ENCODE assay signal across 1 cellular context in the genomic region with DNA sequence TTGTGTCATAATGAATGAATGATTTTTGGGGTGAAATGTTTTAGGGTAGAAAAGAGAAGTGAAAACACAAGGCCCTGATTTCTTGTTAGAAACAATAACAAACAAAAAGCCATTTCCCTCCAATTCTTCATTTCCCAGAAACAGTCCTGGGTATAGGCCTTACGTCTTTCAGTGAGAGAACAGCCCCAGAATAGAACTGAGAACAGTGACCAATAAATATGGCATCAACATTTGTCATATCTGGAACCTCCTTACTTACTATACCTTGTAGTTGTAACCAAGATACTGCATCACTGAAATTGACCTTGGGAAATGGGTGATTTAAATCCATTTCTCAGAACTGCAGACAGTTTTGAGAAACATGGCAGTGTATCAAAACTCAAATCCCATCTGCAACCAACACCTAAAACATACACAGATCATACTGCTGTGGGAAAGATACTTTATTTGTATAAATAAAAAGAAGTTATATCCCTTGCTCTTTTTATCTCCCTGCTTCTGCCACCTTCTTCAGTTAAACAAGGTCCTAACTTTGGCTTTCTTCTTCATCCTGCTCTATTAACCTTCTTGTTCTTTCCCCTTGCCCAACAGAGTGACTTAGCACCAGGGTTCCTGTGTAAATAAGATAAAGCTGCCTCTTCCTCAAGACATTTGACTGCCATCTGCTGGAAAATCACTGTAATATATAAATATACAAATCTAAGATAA.
TF ChIP-seq lines count a peak whose summit lies in the region.

No MANE protein-coding gene starts in this region.

TF ChIP-seq in K562, 482 proteins besides CTCF, POLR2A, EP300 and RAD21 (continues in another document):
- TF ChIP-seq CBX8 (IDR thresholded peaks at IDR 0.05; ENCODE audit: borderline replicate concordance, extremely low read depth, low read depth, low read length, poor library complexity, severe bottlenecking): no peak
- no peak for TF ChIP-seq FOS (IDR thresholded peaks at IDR 0.05; ENCODE audit: extremely low read depth, insufficient read length)
- no peak for TF ChIP-seq SREBF2 (CRISPR knock-in tag; IDR thresholded peaks at IDR 0.05)
- TF ChIP-seq ZNF175 (CRISPR knock-in tag; IDR thresholded peaks at IDR 0.05; ENCODE audit: low read depth): 0 out of 2 replicates have a peak, but pooled peaks have one; percentile 50
- TF ChIP-seq, protein P1, sequence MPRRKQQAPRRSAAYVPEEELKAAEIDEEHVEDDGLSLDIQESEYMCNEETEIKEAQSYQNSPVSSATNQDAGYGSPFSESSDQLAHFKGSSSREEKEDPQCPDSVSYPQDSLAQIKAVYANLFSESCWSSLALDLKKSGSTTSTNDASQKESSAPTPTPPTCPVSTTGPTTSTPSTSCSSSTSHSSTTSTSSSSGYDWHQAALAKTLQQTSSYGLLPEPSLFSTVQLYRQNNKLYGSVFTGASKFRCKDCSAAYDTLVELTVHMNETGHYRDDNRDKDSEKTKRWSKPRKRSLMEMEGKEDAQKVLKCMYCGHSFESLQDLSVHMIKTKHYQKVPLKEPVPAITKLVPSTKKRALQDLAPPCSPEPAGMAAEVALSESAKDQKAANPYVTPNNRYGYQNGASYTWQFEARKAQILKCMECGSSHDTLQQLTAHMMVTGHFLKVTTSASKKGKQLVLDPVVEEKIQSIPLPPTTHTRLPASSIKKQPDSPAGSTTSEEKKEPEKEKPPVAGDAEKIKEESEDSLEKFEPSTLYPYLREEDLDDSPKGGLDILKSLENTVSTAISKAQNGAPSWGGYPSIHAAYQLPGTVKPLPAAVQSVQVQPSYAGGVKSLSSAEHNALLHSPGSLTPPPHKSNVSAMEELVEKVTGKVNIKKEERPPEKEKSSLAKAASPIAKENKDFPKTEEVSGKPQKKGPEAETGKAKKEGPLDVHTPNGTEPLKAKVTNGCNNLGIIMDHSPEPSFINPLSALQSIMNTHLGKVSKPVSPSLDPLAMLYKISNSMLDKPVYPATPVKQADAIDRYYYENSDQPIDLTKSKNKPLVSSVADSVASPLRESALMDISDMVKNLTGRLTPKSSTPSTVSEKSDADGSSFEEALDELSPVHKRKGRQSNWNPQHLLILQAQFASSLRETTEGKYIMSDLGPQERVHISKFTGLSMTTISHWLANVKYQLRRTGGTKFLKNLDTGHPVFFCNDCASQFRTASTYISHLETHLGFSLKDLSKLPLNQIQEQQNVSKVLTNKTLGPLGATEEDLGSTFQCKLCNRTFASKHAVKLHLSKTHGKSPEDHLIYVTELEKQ (CRISPR knock-in tag; IDR thresholded peaks at IDR 0.05): no peak
- TF ChIP-seq ZC3H8 (IDR thresholded peaks at IDR 0.05): no peak
- TF ChIP-seq ZNF507 (tag; conservative IDR thresholded peaks at IDR 0.05): no peak
- TF ChIP-seq, protein P2, sequence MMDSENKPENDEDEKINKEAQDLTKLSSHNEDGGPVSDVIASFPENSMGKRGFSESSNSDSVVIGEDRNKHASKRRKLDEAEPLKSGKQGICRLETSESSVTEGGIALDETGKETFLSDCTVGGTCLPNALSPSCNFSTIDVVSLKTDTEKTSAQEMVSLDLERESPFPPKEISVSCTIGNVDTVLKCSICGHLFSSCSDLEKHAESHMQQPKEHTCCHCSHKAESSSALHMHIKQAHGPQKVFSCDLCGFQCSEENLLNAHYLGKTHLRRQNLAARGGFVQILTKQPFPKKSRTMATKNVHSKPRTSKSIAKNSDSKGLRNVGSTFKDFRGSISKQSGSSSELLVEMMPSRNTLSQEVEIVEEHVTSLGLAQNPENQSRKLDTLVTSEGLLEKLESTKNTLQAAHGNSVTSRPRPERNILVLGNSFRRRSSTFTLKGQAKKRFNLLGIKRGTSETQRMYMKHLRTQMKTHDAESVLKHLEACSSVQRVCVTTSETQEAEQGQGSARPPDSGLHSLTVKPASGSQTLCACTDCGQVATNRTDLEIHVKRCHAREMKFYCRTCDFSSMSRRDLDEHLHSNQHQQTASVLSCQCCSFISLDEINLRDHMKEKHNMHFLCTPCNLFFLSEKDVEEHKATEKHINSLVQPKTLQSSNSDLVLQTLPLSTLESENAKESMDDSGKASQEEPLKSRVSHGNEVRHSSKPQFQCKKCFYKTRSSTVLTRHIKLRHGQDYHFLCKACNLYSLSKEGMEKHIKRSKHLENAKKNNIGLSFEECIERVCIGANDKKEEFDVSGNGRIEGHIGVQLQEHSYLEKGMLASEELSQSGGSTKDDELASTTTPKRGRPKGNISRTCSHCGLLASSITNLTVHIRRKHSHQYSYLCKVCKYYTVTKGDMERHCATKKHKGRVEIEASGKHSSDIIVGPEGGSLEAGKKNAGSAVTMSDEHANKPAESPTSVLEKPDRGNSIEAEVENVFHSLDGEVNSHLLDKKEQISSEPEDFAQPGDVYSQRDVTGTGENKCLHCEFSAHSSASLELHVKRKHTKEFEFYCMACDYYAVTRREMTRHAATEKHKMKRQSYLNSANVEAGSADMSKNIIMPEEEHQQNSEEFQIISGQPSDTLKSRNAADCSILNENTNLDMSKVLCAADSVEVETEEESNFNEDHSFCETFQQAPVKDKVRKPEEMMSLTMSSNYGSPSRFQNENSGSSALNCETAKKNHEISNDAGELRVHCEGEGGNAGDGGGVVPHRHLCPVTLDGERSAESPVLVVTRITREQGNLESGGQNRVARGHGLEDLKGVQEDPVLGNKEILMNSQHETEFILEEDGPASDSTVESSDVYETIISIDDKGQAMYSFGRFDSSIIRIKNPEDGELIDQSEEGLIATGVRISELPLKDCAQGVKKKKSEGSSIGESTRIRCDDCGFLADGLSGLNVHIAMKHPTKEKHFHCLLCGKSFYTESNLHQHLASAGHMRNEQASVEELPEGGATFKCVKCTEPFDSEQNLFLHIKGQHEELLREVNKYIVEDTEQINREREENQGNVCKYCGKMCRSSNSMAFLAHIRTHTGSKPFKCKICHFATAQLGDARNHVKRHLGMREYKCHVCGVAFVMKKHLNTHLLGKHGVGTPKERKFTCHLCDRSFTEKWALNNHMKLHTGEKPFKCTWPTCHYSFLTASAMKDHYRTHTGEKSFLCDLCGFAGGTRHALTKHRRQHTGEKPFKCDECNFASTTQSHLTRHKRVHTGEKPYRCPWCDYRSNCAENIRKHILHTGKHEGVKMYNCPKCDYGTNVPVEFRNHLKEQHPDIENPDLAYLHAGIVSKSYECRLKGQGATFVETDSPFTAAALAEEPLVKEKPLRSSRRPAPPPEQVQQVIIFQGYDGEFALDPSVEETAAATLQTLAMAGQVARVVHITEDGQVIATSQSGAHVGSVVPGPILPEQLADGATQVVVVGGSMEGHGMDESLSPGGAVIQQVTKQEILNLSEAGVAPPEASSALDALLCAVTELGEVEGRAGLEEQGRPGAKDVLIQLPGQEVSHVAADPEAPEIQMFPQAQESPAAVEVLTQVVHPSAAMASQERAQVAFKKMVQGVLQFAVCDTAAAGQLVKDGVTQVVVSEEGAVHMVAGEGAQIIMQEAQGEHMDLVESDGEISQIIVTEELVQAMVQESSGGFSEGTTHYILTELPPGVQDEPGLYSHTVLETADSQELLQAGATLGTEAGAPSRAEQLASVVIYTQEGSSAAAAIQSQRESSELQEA (IDR thresholded peaks at IDR 0.05; ENCODE audit: low read depth): no peak
- TF ChIP-seq, protein P3, sequence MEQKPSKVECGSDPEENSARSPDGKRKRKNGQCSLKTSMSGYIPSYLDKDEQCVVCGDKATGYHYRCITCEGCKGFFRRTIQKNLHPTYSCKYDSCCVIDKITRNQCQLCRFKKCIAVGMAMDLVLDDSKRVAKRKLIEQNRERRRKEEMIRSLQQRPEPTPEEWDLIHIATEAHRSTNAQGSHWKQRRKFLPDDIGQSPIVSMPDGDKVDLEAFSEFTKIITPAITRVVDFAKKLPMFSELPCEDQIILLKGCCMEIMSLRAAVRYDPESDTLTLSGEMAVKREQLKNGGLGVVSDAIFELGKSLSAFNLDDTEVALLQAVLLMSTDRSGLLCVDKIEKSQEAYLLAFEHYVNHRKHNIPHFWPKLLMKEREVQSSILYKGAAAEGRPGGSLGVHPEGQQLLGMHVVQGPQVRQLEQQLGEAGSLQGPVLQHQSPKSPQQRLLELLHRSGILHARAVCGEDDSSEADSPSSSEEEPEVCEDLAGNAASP (IDR thresholded peaks at IDR 0.05): no peak
- TF ChIP-seq ZNF76 (CRISPR knock-in tag; IDR thresholded peaks at IDR 0.05; ENCODE audit: borderline replicate concordance): no peak
- no peak for TF ChIP-seq ARHGAP35 (IDR thresholded peaks at IDR 0.05; ENCODE audit: partially characterized antibody)
- TF ChIP-seq ZNF780A (CRISPR knock-in tag; IDR thresholded peaks at IDR 0.05): no peak
- TF ChIP-seq TCF15 (CRISPR knock-in tag; IDR thresholded peaks at IDR 0.05): no peak
- no peak for TF ChIP-seq CHD4 (IDR thresholded peaks at IDR 0.05; ENCODE audit: insufficient read depth, insufficient replicate concordance, low read depth, low read length, poor library complexity, severe bottlenecking)
- no peak for TF ChIP-seq PTRF (tag; IDR thresholded peaks at IDR 0.05)
- TF ChIP-seq EGR1 (conservative IDR thresholded peaks at IDR 0.05): no peak
- TF ChIP-seq ETS2 (tag; IDR thresholded peaks at IDR 0.05; ENCODE audit: borderline replicate concordance, poor library complexity, severe bottlenecking): no peak
- no peak for TF ChIP-seq ZNF695 (CRISPR knock-in tag; IDR thresholded peaks at IDR 0.05)
- no peak for TF ChIP-seq HNRNPH1 (optimal IDR thresholded peaks at IDR 0.05; ENCODE audit: low read depth, low read length)
- no peak for TF ChIP-seq PYGO2 (tag; IDR thresholded peaks at IDR 0.05)
- peak; percentile 84 for TF ChIP-seq ESRRA (IDR thresholded peaks at IDR 0.05; ENCODE audit: borderline replicate concordance, low read depth)
- TF ChIP-seq SNRNP70 (optimal IDR thresholded peaks at IDR 0.05; ENCODE audit: low read depth, low read length): no peak
- no peak for TF ChIP-seq USF1 (CRISPR knock-in tag; IDR thresholded peaks at IDR 0.05)
- TF ChIP-seq PHTF2 (CRISPR knock-in tag; IDR thresholded peaks at IDR 0.05): no peak
- no peak for TF ChIP-seq ZNF121 (CRISPR knock-in tag; conservative IDR thresholded peaks at IDR 0.05)
- no peak for TF ChIP-seq SETDB1 (IDR thresholded peaks at IDR 0.05; ENCODE audit: low read length)
- no peak for TF ChIP-seq ZBTB9 (CRISPR knock-in tag; IDR thresholded peaks at IDR 0.05)
- no peak for TF ChIP-seq POLR2G (IDR thresholded peaks at IDR 0.05; ENCODE audit: low read depth, low read length)
- TF ChIP-seq ZNF57 (CRISPR knock-in tag; IDR thresholded peaks at IDR 0.05): no peak
- no peak for TF ChIP-seq KAT8 (IDR thresholded peaks at IDR 0.05; ENCODE audit: low read depth)
